ENCODE assay signal across 8 cellular contexts in the genomic region with DNA sequence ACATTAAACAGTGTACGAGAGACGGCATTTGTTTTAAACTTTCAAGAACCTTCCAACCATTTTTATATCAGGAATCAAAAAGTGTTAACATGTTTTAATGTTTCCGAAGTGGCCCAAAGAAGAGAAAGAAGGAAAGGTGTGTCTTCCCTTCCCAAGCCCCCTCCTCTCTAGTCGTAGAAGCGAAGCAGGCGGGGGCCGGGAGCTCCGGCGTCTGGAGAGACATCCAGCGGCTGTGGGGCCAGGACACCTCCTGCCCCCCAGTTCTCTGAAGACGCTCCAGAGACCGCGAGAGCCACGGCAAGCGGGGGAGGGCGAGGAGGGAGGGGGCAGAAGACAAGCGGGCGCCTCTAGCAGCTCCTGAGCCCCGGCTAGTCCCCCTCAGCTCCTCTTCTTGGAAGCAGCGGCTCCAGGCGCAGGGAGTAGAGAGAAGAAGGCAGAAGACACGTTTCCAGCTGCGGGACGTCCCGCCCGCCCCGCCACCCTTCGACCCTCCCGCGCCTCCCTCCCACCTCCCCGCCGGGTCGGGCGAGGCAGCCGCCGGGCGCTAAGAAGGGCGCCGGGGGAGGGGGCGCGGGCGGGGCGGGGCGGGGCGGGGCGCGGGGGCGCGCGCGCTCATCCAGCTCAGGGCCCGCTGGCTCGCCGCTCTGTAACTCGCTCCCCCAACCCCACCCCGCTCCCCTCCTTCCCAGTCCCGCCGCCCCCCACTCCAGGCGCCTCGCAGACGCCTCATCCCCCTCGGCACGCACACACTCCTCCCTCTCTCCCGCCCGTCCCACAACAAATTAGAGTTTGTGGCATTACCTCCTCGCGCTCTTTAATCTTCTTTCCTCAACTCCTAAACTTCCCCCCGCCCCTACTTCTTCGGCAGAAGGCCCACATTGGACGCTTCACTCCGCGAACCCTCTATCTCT. TPM values are rescaled to one million over a fixed set of nuclear protein-coding genes. Genes with fewer than 3 reads are reported as not detected.
A peak's percentile ranks its signal among the peaks of the same experiment; 100 is the strongest.
DNase-seq lines count a peak whose midpoint lies in the region; ATAC-seq and TF ChIP-seq lines count a peak whose summit lies in the region.

A gene (minus strand): TSS at position 871 of the 911 bp plus-strand sequence.

- peaks cover 17% of the 10 kb centered on the region; the same call in 1 of the 2 replicates for H4K20me1 ChIP-seq in BLaER1

- H3K27me3 ChIP-seq in BLaER1 (no peaks in the 10 kb centered on the region), Panc1 (ENCODE audit: control insufficient read depth, insufficient read depth, low read length) (no peaks in the 10 kb centered on the region)

- peak within 1 kb of the TSS; percentile 90 for H3K4me3 ChIP-seq in BLaER1
- peak within 1 kb of the TSS; percentile 74 to 87 for H3K4me3 ChIP-seq in Panc1 (ENCODE audit: low read depth in 2 of 2, low read length in 2 of 2)

- no peak for TF ChIP-seq CTCF in Panc1 (IDR thresholded peaks at IDR 0.05)

- peak within 1 kb of the TSS; percentile 94 for H3K9ac ChIP-seq in BLaER1

- H3K4me3 Mint-ChIP-seq in naive thymus-derived CD8-positive, alpha-beta T cell, result peak within 1 kb of the TSS; percentile 86 to 100 (median 99)

- peak within 1 kb of the TSS; percentile 99 to 100 (median 100) for H3K27ac Mint-ChIP-seq in naive thymus-derived CD8-positive, alpha-beta T cell

- peaks cover 4 to 10% (median 5%) of the 10 kb centered on the region in 3 donors for H3K36me3 Mint-ChIP-seq in naive thymus-derived CD8-positive, alpha-beta T cell

- no TSS peak for BruUV-seq in Panc1 (replicated peaks; lab: Mats Ljungman, UMichigan)

- POLR2A ChIA-PET in Panc1 (lab: Charles Lee), result interaction anchor here (0.6 to 0.7 kb wide), 4 partner anchors 198 to 1109 kb away, joined by 3 to 10 read pairs (median 6); no protein-coding TSS in a partner anchor
- POLR2A ChIA-PET in naive thymus-derived CD8-positive, alpha-beta T cell (lab: Charles Lee), result interaction anchor here (0.5 to 4.2 kb wide), 15 partner anchors 11 to 1451 kb away, joined by 3 to 61 read pairs (median 3); a partner anchor contains a TSS

- H3K9me3 Mint-ChIP-seq in naive thymus-derived CD8-positive, alpha-beta T cell, result peaks cover 0 to 14% (median 3%) of the 10 kb centered on the region in 9 donors

- H3K36me3 ChIP-seq in BLaER1, result no peaks in the 10 kb centered on the region
- no peaks in the 10 kb centered on the region; the same call in 1 of the 2 replicates for H3K36me3 ChIP-seq in Panc1 (ENCODE audit: control insufficient read depth, insufficient read depth, low read length)

- peak; percentile 28 for ATAC-seq in GM19351 (IDR thresholded peaks at IDR 0.05; ENCODE audit: unreplicated experiment)
- ATAC-seq in HG03558 (IDR thresholded peaks at IDR 0.05; ENCODE audit: extremely low read depth, unreplicated experiment), result peak; percentile 4
- ATAC-seq in Panc1, result peak; percentile 42
- ATAC-seq in naive thymus-derived CD8-positive, alpha-beta T cell, result peak; percentile 18 to 26

- H3K4me2 ChIP-seq in BLaER1, result peak within 1 kb of the TSS; percentile 91

- H3K4me1 ChIP-seq in BLaER1 (peaks cover 24% of the 10 kb centered on the region), Panc1 (ENCODE audit: control insufficient read depth, insufficient read depth, low read length) (peaks cover 10% of the 10 kb centered on the region; the same call in 1 of the 2 replicates)

- H3K27ac ChIP-seq in BLaER1 (peak within 1 kb of the TSS; percentile 94), Panc1 (ENCODE audit: low read length) (peak within 1 kb of the TSS; percentile 93)

- no peaks in the 10 kb centered on the region for H3K27me3 Mint-ChIP-seq in naive thymus-derived CD8-positive, alpha-beta T cell

- no peak for DNase-seq in Panc1 (ENCODE audit: low read depth, low spot score)
- peak; percentile 50 for DNase-seq in activated T-helper 1 cell treated with Interleukin-2 at 50 U/mL for 16 hours (ENCODE audit: low read depth)
- peak; percentile 75 for DNase-seq in fibroblast of gingiva (ENCODE audit: low read depth)
- peak; percentile 60 to 86 (median 70) for DNase-seq in naive thymus-derived CD8-positive, alpha-beta T cell
- peak; percentile 85 for DNase-seq in stimulated activated naive CD4-positive, alpha-beta T cell treated with Interleukin-2 at 50 U/mL for 16 hours (lab: John Stamatoyannopoulos, UW)

- CTCF ChIA-PET in Panc1 (lab: Charles Lee), result no interaction called here

- in situ Hi-C loops in Panc1 (cut with HindIII; ENCODE audit: low pct_unique_long_range_greater_than_20kb, low sequenced_read_pairs), result no loop called here

- intact Hi-C loops in Panc1 (cut with micrococcal nuclease; ENCODE audit: unreplicated experiment), result no loop called here

- H3K4me1 Mint-ChIP-seq in naive thymus-derived CD8-positive, alpha-beta T cell, result peaks cover 8 to 43% (median 32%) of the 10 kb centered on the region in 4 donors

- H3K9me3 ChIP-seq in BLaER1 (no peaks in the 10 kb centered on the region), Panc1 (ENCODE audit: control insufficient read depth, insufficient read depth, low read depth, low read length) (no peaks in the 10 kb centered on the region)

RNA-seq across cellular contexts. Expression of the gene that starts here (rescaled TPM):
- total RNA-seq in Panc1 (2021; ENCODE audit: unreplicated experiment), result 4.1 TPM
- 1.7 TPM for polyA plus RNA-seq in Panc1 (2012; ENCODE audit: insufficient read length)
- 10 to 100 TPM; 44.6 to 50.8 TPM for total RNA-seq in naive thymus-derived CD8-positive, alpha-beta T cell
- 10 to 100 TPM; 16.5 to 22.0 (median 20.5) TPM for polyA plus RNA-seq in naive thymus-derived CD8-positive, alpha-beta T cell
